ENCODE assay signal across 28 cellular contexts in genomic region chr14:102966256-102966655, GRCh38.
"Had no signal": no experiment of that assay in that cellular context is flagged by ENCODE, and none has a peak within 500 bp of the region (broad histone marks: within the 10 kb centered on the region; RNA-seq: fewer than 3 reads in every experiment).

No MANE protein-coding gene starts in this region.

- H3K4me3 Mint-ChIP-seq: activated CD4-positive, alpha-beta memory T cell treated with anti-CD3 and anti-CD28 coated beads for 36 hours; activated CD4-positive, alpha-beta T cell treated with anti-CD3 and anti-CD28 coated beads for 36 hours; activated CD4-positive, alpha-beta T cell treated with anti-CD3 and anti-CD28 coated beads, Interleukin-2, amount 10 ng/mL, durations not matched to agents 24 days and 14 days; activated CD8-positive, alpha-beta memory T cell treated with anti-CD3 and anti-CD28 coated beads, Interleukin-2, amount 10 ng/mL, durations not matched to agents 7 days and 5 days; activated CD8-positive, alpha-beta T cell treated with anti-CD3 and anti-CD28 coated beads, Interleukin-2, amount 10 ng/mL, durations not matched to agents 7 days and 5 days; activated naive CD4-positive, alpha-beta T cell treated with anti-CD3 and anti-CD28 coated beads for 36 hours; activated naive CD4-positive, alpha-beta T cell treated with anti-CD3 and anti-CD28 coated beads, Interleukin-2, amount 50 U/mL, for 24 hours; activated naive CD8-positive, alpha-beta T cell treated with anti-CD3 and anti-CD28 coated beads for 36 hours; activated naive CD8-positive, alpha-beta T cell treated with anti-CD3 and anti-CD28 coated beads, Interleukin-2, amount 50 U/mL, for 24 hours; activated T-helper 1 cell treated with anti-CD3 and anti-CD28 coated beads, Interleukin-12 subunit alpha, Interleukin-12 subunit beta, Interleukin-2, Interleukin-4 antibody, amounts not matched to agents 30 ng/mL and 10 ng/mL and 1 ng/mL, durations not matched to agents 14 hours and 24 hours and 36 hours; endodermal cell had no signal

- DNase-seq: activated CD4-positive, alpha-beta memory T cell treated with anti-CD3 and anti-CD28 coated beads for 36 hours; activated CD4-positive, alpha-beta T cell treated with anti-CD3 and anti-CD28 coated beads for 36 hours; activated CD4-positive, alpha-beta T cell treated with anti-CD3 and anti-CD28 coated beads, Interleukin-2, amount 10 ng/mL, durations not matched to agents 24 days and 14 days; activated CD4-positive, CD25-positive, alpha-beta regulatory T cell; activated CD4-positive, CD25-positive, alpha-beta regulatory T cell treated with anti-CD3 and anti-CD28 coated beads, Interleukin-2, amount 50 U/mL, for 72 hours; activated CD8-positive, alpha-beta memory T cell treated with anti-CD3 and anti-CD28 coated beads, Interleukin-2, amount 10 ng/mL, durations not matched to agents 7 days and 5 days; activated CD8-positive, alpha-beta memory T cell treated with anti-CD3 and anti-CD28 coated beads, Interleukin-2, amount 50 U/mL, for 4 hours; activated CD8-positive, alpha-beta T cell treated with anti-CD3 and anti-CD28 coated beads, Interleukin-2, amount 10 ng/mL, durations not matched to agents 7 days and 5 days; activated effector memory CD4-positive, alpha-beta T cell treated with anti-CD3 and anti-CD28 coated beads, Interleukin-2, amount 50 U/mL, for 16 hours; activated naive CD4-positive, alpha-beta T cell treated with anti-CD3 and anti-CD28 coated beads for 36 hours; activated naive CD8-positive, alpha-beta T cell treated with anti-CD3 and anti-CD28 coated beads for 36 hours; activated naive CD8-positive, alpha-beta T cell treated with anti-CD3 and anti-CD28 coated beads, Interleukin-2, amount 50 U/mL, for 24 hours; activated T-cell treated with anti-CD3 and anti-CD28 coated beads, Interleukin-2, amount 50 U/mL, for 1 hour; activated T-cell treated with anti-CD3 and anti-CD28 coated beads, Interleukin-2, amount 50 U/mL, for 48 hours; body of pancreas; caudate nucleus; colonic mucosa; effector memory CD4-positive, alpha-beta T cell; endodermal cell; foreskin fibroblast; heart left ventricle; T-helper 1 cell; T-helper 2 cell had no signal

- H3K4me3 ChIP-seq: body of pancreas, colonic mucosa, gastrocnemius medialis, heart left ventricle had no signal

- H3K4me1 ChIP-seq: body of pancreas, colonic mucosa, heart left ventricle had no signal

- H3K27ac Mint-ChIP-seq: activated CD4-positive, alpha-beta memory T cell treated with anti-CD3 and anti-CD28 coated beads for 36 hours; activated CD4-positive, alpha-beta T cell treated with anti-CD3 and anti-CD28 coated beads for 36 hours; activated CD4-positive, alpha-beta T cell treated with anti-CD3 and anti-CD28 coated beads, Interleukin-2, amount 10 ng/mL, durations not matched to agents 24 days and 14 days; activated CD8-positive, alpha-beta memory T cell treated with anti-CD3 and anti-CD28 coated beads, Interleukin-2, amount 10 ng/mL, durations not matched to agents 7 days and 5 days; activated CD8-positive, alpha-beta T cell treated with anti-CD3 and anti-CD28 coated beads, Interleukin-2, amount 10 ng/mL, durations not matched to agents 7 days and 5 days; activated naive CD4-positive, alpha-beta T cell treated with anti-CD3 and anti-CD28 coated beads for 36 hours; activated naive CD4-positive, alpha-beta T cell treated with anti-CD3 and anti-CD28 coated beads, Interleukin-2, amount 50 U/mL, for 24 hours; activated naive CD8-positive, alpha-beta T cell treated with anti-CD3 and anti-CD28 coated beads for 36 hours; activated naive CD8-positive, alpha-beta T cell treated with anti-CD3 and anti-CD28 coated beads, Interleukin-2, amount 50 U/mL, for 24 hours; activated T-helper 1 cell treated with anti-CD3 and anti-CD28 coated beads, Interleukin-12 subunit alpha, Interleukin-12 subunit beta, Interleukin-2, Interleukin-4 antibody, amounts not matched to agents 30 ng/mL and 10 ng/mL and 1 ng/mL, durations not matched to agents 14 hours and 24 hours and 36 hours; activated T-helper 2 cell treated with anti-CD3 and anti-CD28 coated beads, Interferon-gamma antibody, Interleukin-2, Interleukin-4, amounts not matched to agents 10 μg/mL and 5 μg/mL and 100 μg/mL, durations not matched to agents 14 hours and 24 hours and 36 hours; endodermal cell had no signal

- H3K9me3 Mint-ChIP-seq: activated CD4-positive, alpha-beta memory T cell treated with anti-CD3 and anti-CD28 coated beads for 36 hours; activated CD4-positive, alpha-beta T cell treated with anti-CD3 and anti-CD28 coated beads, Interleukin-2, amount 10 ng/mL, durations not matched to agents 24 days and 14 days; activated naive CD4-positive, alpha-beta T cell treated with anti-CD3 and anti-CD28 coated beads for 36 hours; activated naive CD4-positive, alpha-beta T cell treated with anti-CD3 and anti-CD28 coated beads, Interleukin-2, amount 50 U/mL, for 24 hours; activated naive CD8-positive, alpha-beta T cell treated with anti-CD3 and anti-CD28 coated beads for 36 hours; activated naive CD8-positive, alpha-beta T cell treated with anti-CD3 and anti-CD28 coated beads, Interleukin-2, amount 50 U/mL, for 24 hours; activated T-helper 1 cell treated with anti-CD3 and anti-CD28 coated beads, Interleukin-12 subunit alpha, Interleukin-12 subunit beta, Interleukin-2, Interleukin-4 antibody, amounts not matched to agents 30 ng/mL and 10 ng/mL and 1 ng/mL, durations not matched to agents 14 hours and 24 hours and 36 hours; activated T-helper 2 cell treated with anti-CD3 and anti-CD28 coated beads, Interferon-gamma antibody, Interleukin-2, Interleukin-4, amounts not matched to agents 10 μg/mL and 5 μg/mL and 100 μg/mL, durations not matched to agents 14 hours and 24 hours and 36 hours; endodermal cell had no signal

- H3K27me3 Mint-ChIP-seq: activated CD4-positive, alpha-beta memory T cell treated with anti-CD3 and anti-CD28 coated beads for 36 hours; activated CD4-positive, alpha-beta T cell treated with anti-CD3 and anti-CD28 coated beads for 36 hours; activated CD4-positive, alpha-beta T cell treated with anti-CD3 and anti-CD28 coated beads, Interleukin-2, amount 10 ng/mL, durations not matched to agents 24 days and 14 days; activated CD8-positive, alpha-beta memory T cell treated with anti-CD3 and anti-CD28 coated beads, Interleukin-2, amount 10 ng/mL, durations not matched to agents 7 days and 5 days; activated naive CD4-positive, alpha-beta T cell treated with anti-CD3 and anti-CD28 coated beads, Interleukin-2, amount 50 U/mL, for 24 hours; activated naive CD8-positive, alpha-beta T cell treated with anti-CD3 and anti-CD28 coated beads for 36 hours; activated naive CD8-positive, alpha-beta T cell treated with anti-CD3 and anti-CD28 coated beads, Interleukin-2, amount 50 U/mL, for 24 hours had no signal

- H3K36me3 Mint-ChIP-seq: activated CD4-positive, alpha-beta memory T cell treated with anti-CD3 and anti-CD28 coated beads for 36 hours; activated CD8-positive, alpha-beta memory T cell treated with anti-CD3 and anti-CD28 coated beads, Interleukin-2, amount 10 ng/mL, durations not matched to agents 7 days and 5 days; activated naive CD8-positive, alpha-beta T cell treated with anti-CD3 and anti-CD28 coated beads for 36 hours had no signal

- H3K27ac ChIP-seq: body of pancreas, colonic mucosa, heart left ventricle had no signal

- H3K27me3 ChIP-seq: body of pancreas, colonic mucosa, gastrocnemius medialis, heart left ventricle had no signal

- H3K9me3 ChIP-seq: body of pancreas, colonic mucosa, gastrocnemius medialis, heart left ventricle had no signal

- H3K4me1 Mint-ChIP-seq: activated CD4-positive, alpha-beta T cell treated with anti-CD3 and anti-CD28 coated beads for 36 hours; activated CD4-positive, alpha-beta T cell treated with anti-CD3 and anti-CD28 coated beads, Interleukin-2, amount 10 ng/mL, durations not matched to agents 24 days and 14 days; activated CD8-positive, alpha-beta memory T cell treated with anti-CD3 and anti-CD28 coated beads, Interleukin-2, amount 10 ng/mL, durations not matched to agents 7 days and 5 days; activated naive CD4-positive, alpha-beta T cell treated with anti-CD3 and anti-CD28 coated beads, Interleukin-2, amount 50 U/mL, for 24 hours; activated naive CD8-positive, alpha-beta T cell treated with anti-CD3 and anti-CD28 coated beads for 36 hours; activated naive CD8-positive, alpha-beta T cell treated with anti-CD3 and anti-CD28 coated beads, Interleukin-2, amount 50 U/mL, for 24 hours had no signal

- ATAC-seq: activated CD4-positive, alpha-beta T cell treated with anti-CD3 and anti-CD28 coated beads for 36 hours; activated CD8-positive, alpha-beta memory T cell treated with anti-CD3 and anti-CD28 coated beads, Interleukin-2, amount 10 ng/mL, durations not matched to agents 7 days and 5 days; activated CD8-positive, alpha-beta T cell treated with anti-CD3 and anti-CD28 coated beads, Interleukin-2, amount 10 ng/mL, durations not matched to agents 7 days and 5 days; activated naive CD8-positive, alpha-beta T cell treated with anti-CD3 and anti-CD28 coated beads, Interleukin-2, amount 50 U/mL, for 24 hours; body of pancreas; esophagus mucosa; heart left ventricle had no signal
